ENCODE assay signal across 9 cellular contexts in the genomic region with DNA sequence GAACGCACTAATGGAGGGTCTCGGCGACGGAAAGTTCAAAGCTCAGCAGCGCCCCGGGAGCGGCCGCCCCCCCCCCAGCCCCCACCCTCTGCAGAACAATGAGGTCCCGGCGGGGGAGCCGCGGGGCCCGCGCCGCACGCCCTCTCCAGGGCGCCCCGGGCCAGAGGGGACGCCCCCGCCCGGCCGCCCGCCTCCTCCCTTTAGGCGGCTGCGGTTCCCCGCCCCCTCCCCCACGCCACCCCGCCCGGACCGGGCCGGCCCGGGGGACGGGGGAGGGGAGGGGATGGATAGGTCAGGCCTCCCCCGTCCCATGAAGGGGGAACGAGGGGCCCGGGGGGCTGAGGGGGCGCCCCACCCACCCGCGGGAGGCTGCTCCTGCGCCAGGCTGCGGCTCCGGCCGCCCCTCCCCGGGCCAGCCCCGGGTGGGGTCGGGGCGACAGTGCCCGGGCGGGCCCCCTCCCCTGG. TPM values are rescaled to one million over a fixed set of nuclear protein-coding genes. Genes with fewer than 3 reads are reported as not detected.
DNase-seq lines count a peak whose midpoint lies in the region; TF ChIP-seq lines count a peak whose summit lies in the region.
"Had no signal": no experiment of that assay in that cellular context is flagged by ENCODE, and none has a peak within 500 bp of the region (broad histone marks: within the 10 kb centered on the region; RNA-seq: fewer than 3 reads in every experiment).

No MANE protein-coding gene starts in this region.

- H3K27me3 ChIP-seq in SU-DHL-6 (ENCODE audit: low read length) (no peaks in the 10 kb centered on the region), esophagus squamous epithelium (peaks cover 0 to 79% (median 0%) of the 10 kb centered on the region in 4 donors)

- H3K9me2 ChIP-seq in SU-DHL-6 (replicated peaks; ENCODE audit: insufficient read depth, low read length) = no peaks in the 10 kb centered on the region

- no peak for TF ChIP-seq POLR2A in esophagus squamous epithelium (IDR thresholded peaks at IDR 0.05)

- no peak overlapping the region for H3K9ac ChIP-seq in SU-DHL-6 (ENCODE audit: low read length)

- peak overlapping the region; percentile 75 for H3K4me2 ChIP-seq in SU-DHL-6 (ENCODE audit: low read depth, low read length, poor library complexity, severe bottlenecking)

- DNase-seq in GM20000 (ENCODE audit: low spot score) (peak; percentile 62), esophagus squamous epithelium (lab: John Stamatoyannopoulos, UW) (no peak), skeletal muscle cell (ENCODE audit: low read depth) (no peak), middle frontal gyrus (ENCODE audit: extremely low spot score, low spot score) (no peak), COLO668 (lab: John Stamatoyannopoulos, UW; ENCODE audit: unreplicated experiment) (no peak), NCI-H748 (lab: John Stamatoyannopoulos, UW; ENCODE audit: unreplicated experiment) (no peak)
- no peak for DNase-seq in stimulated activated CD4-positive, alpha-beta T cell treated with anti-CD3 and anti-CD28 coated beads, Interleukin-1b, Interleukin-23, amount 100 ng/mL, for 48 hours

- H3K4me1 ChIP-seq in esophagus squamous epithelium = peaks cover 0 to 45% (median 30%) of the 10 kb centered on the region in 3 donors

- WGBS in esophagus squamous epithelium, 2 donors = 0% methylated on average over 1 of the region's 49 CpGs; no CpG with 5 or more reads in 1 of the 2 donors

- H3K27ac ChIP-seq in SU-DHL-6 (ENCODE audit: low read depth, low read length) (no peak overlapping the region), esophagus squamous epithelium (peak overlapping the region in 3 of 4 donors; percentile 30 to 61 (median 55))
- H3K27ac ChIP-seq: neutrophil had no signal

- no peaks in the 10 kb centered on the region for H3F3A ChIP-seq in SU-DHL-6 (ENCODE audit: insufficient read depth)

- H3K9me3 ChIP-seq in SU-DHL-6 (ENCODE audit: insufficient read depth, low read length) (no peaks in the 10 kb centered on the region), esophagus squamous epithelium (no peaks in the 10 kb centered on the region)
- H3K9me3 ChIP-seq: neutrophil had no signal

- H3K36me3 ChIP-seq in SU-DHL-6 (ENCODE audit: low read length) (no peaks in the 10 kb centered on the region), esophagus squamous epithelium (no peaks in the 10 kb centered on the region)
- H3K36me3 ChIP-seq: neutrophil had no signal

- no peak for TF ChIP-seq CTCF in GM20000 (IDR thresholded peaks at IDR 0.05; ENCODE audit: extremely low read depth, missing control alignments)
- TF ChIP-seq CTCF in SU-DHL-6 (IDR thresholded peaks at IDR 0.05; ENCODE audit: insufficient read depth, low read length, poor library complexity, severe bottlenecking) = no peak
- TF ChIP-seq CTCF in esophagus squamous epithelium (IDR thresholded peaks at IDR 0.05) = no peak

- no peaks in the 10 kb centered on the region for H4K20me1 ChIP-seq in SU-DHL-6 (ENCODE audit: low read depth, low read length)

- intact Hi-C loops in esophagus squamous epithelium (cut with DNase I) = no loop called here

- H2AFZ ChIP-seq in SU-DHL-6 (ENCODE audit: low read depth, low read length, severe bottlenecking) = no peak overlapping the region

- H3K4me3 ChIP-seq in SU-DHL-6 (ENCODE audit: insufficient read depth, low read length, poor library complexity, severe bottlenecking) (peak overlapping the region; percentile 29), esophagus squamous epithelium (peak overlapping the region; percentile 38 to 79 (median 54)), skeletal muscle cell (ENCODE audit: low read depth, low read length) (peak overlapping the region; percentile 70)

- no peaks in the 10 kb centered on the region for H3K79me2 ChIP-seq in SU-DHL-6 (ENCODE audit: insufficient read depth, low read length)

RNA-seq across cellular contexts. Expression of a gene that starts 1.5 kb away (rescaled TPM):
- 1 to 10 TPM; 1.5 to 5.1 (median 3.0) TPM for total RNA-seq in esophagus squamous epithelium
